Comparison of ENCODE assay signal across 2 cellular contexts in the genomic region with DNA sequence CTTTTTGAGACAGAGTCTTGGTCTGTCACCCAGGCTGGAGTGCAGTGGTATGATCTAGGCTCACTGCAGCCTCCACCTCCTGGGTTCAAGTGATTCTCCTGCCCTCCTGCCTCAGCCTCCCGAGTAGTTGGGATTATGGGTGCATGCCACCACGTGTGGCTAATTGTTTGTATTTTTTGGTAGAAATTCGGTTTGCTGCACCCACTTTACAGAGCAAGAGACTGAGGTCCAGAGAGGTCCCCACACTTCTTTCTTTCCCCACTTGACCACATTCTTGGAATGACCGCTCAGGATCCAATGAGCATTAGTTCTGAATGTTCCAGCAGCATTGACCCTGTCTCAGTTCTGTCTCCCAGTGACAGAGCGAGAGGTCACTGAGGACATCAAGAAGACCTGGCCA.
A peak's percentile ranks its signal among the peaks of the same experiment; 100 is the strongest.
TF ChIP-seq lines count a peak whose summit lies in the region.

No MANE protein-coding gene starts in this region.

TF ChIP-seq in HepG2, 621 proteins besides CTCF, POLR2A, EP300 and RAD21:
- TF ChIP-seq ZMYM3 (CRISPR knock-in tag; IDR thresholded peaks at IDR 0.05) (0 out of 2 replicates have a peak, but pooled peaks have one; percentile 41), ZNF431 (CRISPR knock-in tag; IDR thresholded peaks at IDR 0.05; ENCODE audit: borderline replicate concordance, low read depth) (no peak), ZFP36 (IDR thresholded peaks at IDR 0.05; ENCODE audit: borderline replicate concordance, low read depth, low read length, partially characterized antibody) (no peak), ZNF776 (CRISPR knock-in tag; IDR thresholded peaks at IDR 0.05) (no peak), ZNF841 (CRISPR knock-in tag; IDR thresholded peaks at IDR 0.05; ENCODE audit: borderline replicate concordance) (no peak), ZNF749 (CRISPR knock-in tag; IDR thresholded peaks at IDR 0.05; ENCODE audit: borderline replicate concordance) (no peak), TOPORS (CRISPR knock-in tag; IDR thresholded peaks at IDR 0.05) (no peak), NAIF1 (CRISPR knock-in tag; IDR thresholded peaks at IDR 0.05; ENCODE audit: borderline replicate concordance) (no peak), FOXJ3 (CRISPR knock-in tag; IDR thresholded peaks at IDR 0.05; ENCODE audit: borderline replicate concordance) (no peak), ZNF629 (CRISPR knock-in tag; conservative IDR thresholded peaks at IDR 0.05) (peak; percentile 91), KDM4B (CRISPR knock-in tag; IDR thresholded peaks at IDR 0.05) (no peak)
- TF ChIP-seq, protein P1, sequence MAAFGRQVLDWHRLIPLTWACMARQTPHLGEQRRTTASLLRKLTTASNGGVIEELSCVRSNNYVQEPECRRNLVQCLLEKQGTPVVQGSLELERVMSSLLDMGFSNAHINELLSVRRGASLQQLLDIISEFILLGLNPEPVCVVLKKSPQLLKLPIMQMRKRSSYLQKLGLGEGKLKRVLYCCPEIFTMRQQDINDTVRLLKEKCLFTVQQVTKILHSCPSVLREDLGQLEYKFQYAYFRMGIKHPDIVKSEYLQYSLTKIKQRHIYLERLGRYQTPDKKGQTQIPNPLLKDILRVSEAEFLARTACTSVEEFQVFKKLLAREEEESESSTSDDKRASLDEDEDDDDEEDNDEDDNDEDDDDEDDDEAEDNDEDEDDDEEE (CRISPR knock-in tag; IDR thresholded peaks at IDR 0.05) = no peak
- TF ChIP-seq, protein P2, sequence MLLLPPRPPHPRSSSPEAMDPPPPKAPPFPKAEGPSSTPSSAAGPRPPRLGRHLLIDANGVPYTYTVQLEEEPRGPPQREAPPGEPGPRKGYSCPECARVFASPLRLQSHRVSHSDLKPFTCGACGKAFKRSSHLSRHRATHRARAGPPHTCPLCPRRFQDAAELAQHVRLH (CRISPR knock-in tag; IDR thresholded peaks at IDR 0.05; ENCODE audit: borderline replicate concordance, low read depth) = no peak

TF ChIP-seq in K562, 482 proteins besides CTCF, POLR2A, EP300 and RAD21:
- TF ChIP-seq HNRNPL (IDR thresholded peaks at IDR 0.05; ENCODE audit: low read depth, low read length) (no peak), ADNP (tag; IDR thresholded peaks at IDR 0.05) (peak; percentile 58; the same call in 1 of the 2 replicates), KDM1A (IDR thresholded peaks at IDR 0.05) (peak in 1 of 2 experiments; percentile 51; a peak in 1 of 4 replicates), TRIM24 (IDR thresholded peaks at IDR 0.05) (no peak), BCOR (IDR thresholded peaks at IDR 0.05) (peak; percentile 91), SMARCA5 (IDR thresholded peaks at IDR 0.05) (peak; percentile 63; the same call in 1 of the 2 replicates), ZNF586 (CRISPR knock-in tag; conservative IDR thresholded peaks at IDR 0.05) (no peak), PHF20 (IDR thresholded peaks at IDR 0.05; ENCODE audit: partially characterized antibody) (peak; percentile 25), ZEB2 (IDR thresholded peaks at IDR 0.05) (0 out of 2 replicates have a peak, but pooled peaks have one; percentile 15)
- TF ChIP-seq, protein P3, sequence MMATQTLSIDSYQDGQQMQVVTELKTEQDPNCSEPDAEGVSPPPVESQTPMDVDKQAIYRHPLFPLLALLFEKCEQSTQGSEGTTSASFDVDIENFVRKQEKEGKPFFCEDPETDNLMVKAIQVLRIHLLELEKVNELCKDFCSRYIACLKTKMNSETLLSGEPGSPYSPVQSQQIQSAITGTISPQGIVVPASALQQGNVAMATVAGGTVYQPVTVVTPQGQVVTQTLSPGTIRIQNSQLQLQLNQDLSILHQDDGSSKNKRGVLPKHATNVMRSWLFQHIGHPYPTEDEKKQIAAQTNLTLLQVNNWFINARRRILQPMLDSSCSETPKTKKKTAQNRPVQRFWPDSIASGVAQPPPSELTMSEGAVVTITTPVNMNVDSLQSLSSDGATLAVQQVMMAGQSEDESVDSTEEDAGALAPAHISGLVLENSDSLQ (IDR thresholded peaks at IDR 0.05) = no peak
- TF ChIP-seq, protein P4, sequence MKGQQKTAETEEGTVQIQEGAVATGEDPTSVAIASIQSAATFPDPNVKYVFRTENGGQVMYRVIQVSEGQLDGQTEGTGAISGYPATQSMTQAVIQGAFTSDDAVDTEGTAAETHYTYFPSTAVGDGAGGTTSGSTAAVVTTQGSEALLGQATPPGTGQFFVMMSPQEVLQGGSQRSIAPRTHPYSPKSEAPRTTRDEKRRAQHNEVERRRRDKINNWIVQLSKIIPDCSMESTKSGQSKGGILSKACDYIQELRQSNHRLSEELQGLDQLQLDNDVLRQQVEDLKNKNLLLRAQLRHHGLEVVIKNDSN (CRISPR knock-in tag; IDR thresholded peaks at IDR 0.05) = peak; percentile 14; the same call in 1 of the 2 replicates
